In genomic region chr16:81748476-81749198, GRCh38 we compare ENCODE assay signal across 2 cellular contexts.
TF ChIP-seq lines count a peak whose summit lies in the region.

No MANE protein-coding gene starts in this region.

TF ChIP-seq in A549, 52 proteins besides CTCF, POLR2A, EP300 and RAD21 (continued from another document):
- TF ChIP-seq, protein P1, sequence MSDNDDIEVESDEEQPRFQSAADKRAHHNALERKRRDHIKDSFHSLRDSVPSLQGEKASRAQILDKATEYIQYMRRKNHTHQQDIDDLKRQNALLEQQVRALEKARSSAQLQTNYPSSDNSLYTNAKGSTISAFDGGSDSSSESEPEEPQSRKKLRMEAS (IDR thresholded peaks at IDR 0.05), result no peak
- TF ChIP-seq BHLHE40 (IDR thresholded peaks at IDR 0.05; ENCODE audit: low read depth, low read length) (no peak), RFX5 (IDR thresholded peaks at IDR 0.05) (no peak), GATA3 (IDR thresholded peaks at IDR 0.05; ENCODE audit: borderline replicate concordance) (no peak), CBX2 (IDR thresholded peaks at IDR 0.05; ENCODE audit: borderline replicate concordance, low read depth) (no peak), NR3C1 (IDR thresholded peaks at IDR 0.05) (no peak), USF2 (IDR thresholded peaks at IDR 0.05) (no peak), JUN (IDR thresholded peaks at IDR 0.05) (no peak)

TF ChIP-seq in GM12878, 131 proteins besides CTCF, POLR2A, EP300 and RAD21 (continued from another document):
- TF ChIP-seq, protein P2, sequence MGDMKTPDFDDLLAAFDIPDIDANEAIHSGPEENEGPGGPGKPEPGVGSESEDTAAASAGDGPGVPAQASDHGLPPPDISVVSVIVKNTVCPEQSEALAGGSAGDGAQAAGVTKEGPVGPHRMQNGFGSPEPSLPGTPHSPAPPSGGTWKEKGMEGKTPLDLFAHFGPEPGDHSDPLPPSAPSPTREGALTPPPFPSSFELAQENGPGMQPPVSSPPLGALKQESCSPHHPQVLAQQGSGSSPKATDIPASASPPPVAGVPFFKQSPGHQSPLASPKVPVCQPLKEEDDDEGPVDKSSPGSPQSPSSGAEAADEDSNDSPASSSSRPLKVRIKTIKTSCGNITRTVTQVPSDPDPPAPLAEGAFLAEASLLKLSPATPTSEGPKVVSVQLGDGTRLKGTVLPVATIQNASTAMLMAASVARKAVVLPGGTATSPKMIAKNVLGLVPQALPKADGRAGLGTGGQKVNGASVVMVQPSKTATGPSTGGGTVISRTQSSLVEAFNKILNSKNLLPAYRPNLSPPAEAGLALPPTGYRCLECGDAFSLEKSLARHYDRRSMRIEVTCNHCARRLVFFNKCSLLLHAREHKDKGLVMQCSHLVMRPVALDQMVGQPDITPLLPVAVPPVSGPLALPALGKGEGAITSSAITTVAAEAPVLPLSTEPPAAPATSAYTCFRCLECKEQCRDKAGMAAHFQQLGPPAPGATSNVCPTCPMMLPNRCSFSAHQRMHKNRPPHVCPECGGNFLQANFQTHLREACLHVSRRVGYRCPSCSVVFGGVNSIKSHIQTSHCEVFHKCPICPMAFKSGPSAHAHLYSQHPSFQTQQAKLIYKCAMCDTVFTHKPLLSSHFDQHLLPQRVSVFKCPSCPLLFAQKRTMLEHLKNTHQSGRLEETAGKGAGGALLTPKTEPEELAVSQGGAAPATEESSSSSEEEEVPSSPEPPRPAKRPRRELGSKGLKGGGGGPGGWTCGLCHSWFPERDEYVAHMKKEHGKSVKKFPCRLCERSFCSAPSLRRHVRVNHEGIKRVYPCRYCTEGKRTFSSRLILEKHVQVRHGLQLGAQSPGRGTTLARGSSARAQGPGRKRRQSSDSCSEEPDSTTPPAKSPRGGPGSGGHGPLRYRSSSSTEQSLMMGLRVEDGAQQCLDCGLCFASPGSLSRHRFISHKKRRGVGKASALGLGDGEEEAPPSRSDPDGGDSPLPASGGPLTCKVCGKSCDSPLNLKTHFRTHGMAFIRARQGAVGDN (IDR thresholded peaks at IDR 0.05), result no peak
- TF ChIP-seq TCF7 (IDR thresholded peaks at IDR 0.05; ENCODE audit: borderline replicate concordance), result peak; percentile 66; the same call in 1 of the 2 replicates
- TF ChIP-seq CEBPB (IDR thresholded peaks at IDR 0.05; ENCODE audit: borderline replicate concordance in 1 of 2, low read depth in 2 of 2, low read length in 2 of 2), result no peak
- no peak for TF ChIP-seq ZZZ3 (IDR thresholded peaks at IDR 0.05; ENCODE audit: control insufficient read depth, insufficient read length, low read depth)
- peak; percentile 13; the same call in 1 of the 2 replicates for TF ChIP-seq SMC3 (IDR thresholded peaks at IDR 0.05; ENCODE audit: borderline replicate concordance, low read length)
- TF ChIP-seq IRF4 (IDR thresholded peaks at IDR 0.05; ENCODE audit: low read depth, low read length), result no peak
- 0 out of 2 replicates have a peak, but pooled peaks have one; percentile 23 for TF ChIP-seq GATAD2B (conservative IDR thresholded peaks at IDR 0.05; ENCODE audit: low read depth)
- TF ChIP-seq ETV6 (conservative IDR thresholded peaks at IDR 0.05 in 1 of 2, IDR thresholded peaks at IDR 0.05 in 1 of 2; ENCODE audit: borderline replicate concordance in 1 of 2, low read depth in 1 of 2), result 0 out of 4 replicates have a peak, but pooled peaks of 1 of the 2 experiments have one; percentile 22
- TF ChIP-seq SMAD1 (IDR thresholded peaks at IDR 0.05; ENCODE audit: low read depth, partially characterized antibody), result no peak
- no peak for TF ChIP-seq ESRRA (IDR thresholded peaks at IDR 0.05; ENCODE audit: low read length)
- TF ChIP-seq, protein P3, sequence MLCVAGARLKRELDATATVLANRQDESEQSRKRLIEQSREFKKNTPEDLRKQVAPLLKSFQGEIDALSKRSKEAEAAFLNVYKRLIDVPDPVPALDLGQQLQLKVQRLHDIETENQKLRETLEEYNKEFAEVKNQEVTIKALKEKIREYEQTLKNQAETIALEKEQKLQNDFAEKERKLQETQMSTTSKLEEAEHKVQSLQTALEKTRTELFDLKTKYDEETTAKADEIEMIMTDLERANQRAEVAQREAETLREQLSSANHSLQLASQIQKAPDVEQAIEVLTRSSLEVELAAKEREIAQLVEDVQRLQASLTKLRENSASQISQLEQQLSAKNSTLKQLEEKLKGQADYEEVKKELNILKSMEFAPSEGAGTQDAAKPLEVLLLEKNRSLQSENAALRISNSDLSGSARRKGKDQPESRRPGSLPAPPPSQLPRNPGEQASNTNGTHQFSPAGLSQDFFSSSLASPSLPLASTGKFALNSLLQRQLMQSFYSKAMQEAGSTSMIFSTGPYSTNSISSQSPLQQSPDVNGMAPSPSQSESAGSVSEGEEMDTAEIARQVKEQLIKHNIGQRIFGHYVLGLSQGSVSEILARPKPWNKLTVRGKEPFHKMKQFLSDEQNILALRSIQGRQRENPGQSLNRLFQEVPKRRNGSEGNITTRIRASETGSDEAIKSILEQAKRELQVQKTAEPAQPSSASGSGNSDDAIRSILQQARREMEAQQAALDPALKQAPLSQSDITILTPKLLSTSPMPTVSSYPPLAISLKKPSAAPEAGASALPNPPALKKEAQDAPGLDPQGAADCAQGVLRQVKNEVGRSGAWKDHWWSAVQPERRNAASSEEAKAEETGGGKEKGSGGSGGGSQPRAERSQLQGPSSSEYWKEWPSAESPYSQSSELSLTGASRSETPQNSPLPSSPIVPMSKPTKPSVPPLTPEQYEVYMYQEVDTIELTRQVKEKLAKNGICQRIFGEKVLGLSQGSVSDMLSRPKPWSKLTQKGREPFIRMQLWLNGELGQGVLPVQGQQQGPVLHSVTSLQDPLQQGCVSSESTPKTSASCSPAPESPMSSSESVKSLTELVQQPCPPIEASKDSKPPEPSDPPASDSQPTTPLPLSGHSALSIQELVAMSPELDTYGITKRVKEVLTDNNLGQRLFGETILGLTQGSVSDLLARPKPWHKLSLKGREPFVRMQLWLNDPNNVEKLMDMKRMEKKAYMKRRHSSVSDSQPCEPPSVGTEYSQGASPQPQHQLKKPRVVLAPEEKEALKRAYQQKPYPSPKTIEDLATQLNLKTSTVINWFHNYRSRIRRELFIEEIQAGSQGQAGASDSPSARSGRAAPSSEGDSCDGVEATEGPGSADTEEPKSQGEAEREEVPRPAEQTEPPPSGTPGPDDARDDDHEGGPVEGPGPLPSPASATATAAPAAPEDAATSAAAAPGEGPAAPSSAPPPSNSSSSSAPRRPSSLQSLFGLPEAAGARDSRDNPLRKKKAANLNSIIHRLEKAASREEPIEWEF (IDR thresholded peaks at IDR 0.05; ENCODE audit: insufficient replicate concordance, low read depth, low read length), result no peak
- no peak for TF ChIP-seq MEF2A (IDR thresholded peaks at IDR 0.05; ENCODE audit: insufficient read depth, low read depth, low read length)
- no peak for TF ChIP-seq STAT1 (conservative IDR thresholded peaks at IDR 0.05)
- TF ChIP-seq MXI1 (IDR thresholded peaks at IDR 0.05; ENCODE audit: low read depth, low read length), result no peak
- TF ChIP-seq, protein P4, sequence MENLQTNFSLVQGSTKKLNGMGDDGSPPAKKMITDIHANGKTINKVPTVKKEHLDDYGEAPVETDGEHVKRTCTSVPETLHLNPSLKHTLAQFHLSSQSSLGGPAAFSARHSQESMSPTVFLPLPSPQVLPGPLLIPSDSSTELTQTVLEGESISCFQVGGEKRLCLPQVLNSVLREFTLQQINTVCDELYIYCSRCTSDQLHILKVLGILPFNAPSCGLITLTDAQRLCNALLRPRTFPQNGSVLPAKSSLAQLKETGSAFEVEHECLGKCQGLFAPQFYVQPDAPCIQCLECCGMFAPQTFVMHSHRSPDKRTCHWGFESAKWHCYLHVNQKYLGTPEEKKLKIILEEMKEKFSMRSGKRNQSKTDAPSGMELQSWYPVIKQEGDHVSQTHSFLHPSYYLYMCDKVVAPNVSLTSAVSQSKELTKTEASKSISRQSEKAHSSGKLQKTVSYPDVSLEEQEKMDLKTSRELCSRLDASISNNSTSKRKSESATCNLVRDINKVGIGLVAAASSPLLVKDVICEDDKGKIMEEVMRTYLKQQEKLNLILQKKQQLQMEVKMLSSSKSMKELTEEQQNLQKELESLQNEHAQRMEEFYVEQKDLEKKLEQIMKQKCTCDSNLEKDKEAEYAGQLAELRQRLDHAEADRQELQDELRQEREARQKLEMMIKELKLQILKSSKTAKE (IDR thresholded peaks at IDR 0.05; ENCODE audit: low read depth, poor library complexity, severe bottlenecking), result peak; percentile 32
- peak; percentile 34; the same call in 1 of the 2 replicates for TF ChIP-seq DPF2 (IDR thresholded peaks at IDR 0.05)
- no peak for TF ChIP-seq MYC (IDR thresholded peaks at IDR 0.05; ENCODE audit: insufficient read depth, insufficient read length, insufficient replicate concordance, low read length, severe bottlenecking)
- TF ChIP-seq ASH2L (IDR thresholded peaks at IDR 0.05; ENCODE audit: borderline replicate concordance, low read depth), result no peak
- TF ChIP-seq, protein P5, sequence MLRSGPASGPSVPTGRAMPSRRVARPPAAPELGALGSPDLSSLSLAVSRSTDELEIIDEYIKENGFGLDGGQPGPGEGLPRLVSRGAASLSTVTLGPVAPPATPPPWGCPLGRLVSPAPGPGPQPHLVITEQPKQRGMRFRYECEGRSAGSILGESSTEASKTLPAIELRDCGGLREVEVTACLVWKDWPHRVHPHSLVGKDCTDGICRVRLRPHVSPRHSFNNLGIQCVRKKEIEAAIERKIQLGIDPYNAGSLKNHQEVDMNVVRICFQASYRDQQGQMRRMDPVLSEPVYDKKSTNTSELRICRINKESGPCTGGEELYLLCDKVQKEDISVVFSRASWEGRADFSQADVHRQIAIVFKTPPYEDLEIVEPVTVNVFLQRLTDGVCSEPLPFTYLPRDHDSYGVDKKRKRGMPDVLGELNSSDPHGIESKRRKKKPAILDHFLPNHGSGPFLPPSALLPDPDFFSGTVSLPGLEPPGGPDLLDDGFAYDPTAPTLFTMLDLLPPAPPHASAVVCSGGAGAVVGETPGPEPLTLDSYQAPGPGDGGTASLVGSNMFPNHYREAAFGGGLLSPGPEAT (IDR thresholded peaks at IDR 0.05; ENCODE audit: low read depth), result 0 out of 2 replicates have a peak, but pooled peaks have one; percentile 33
- TF ChIP-seq NR2C2 (IDR thresholded peaks at IDR 0.05; ENCODE audit: borderline replicate concordance, control insufficient read depth, insufficient read length, low read depth), result no peak
- TF ChIP-seq, protein P6, sequence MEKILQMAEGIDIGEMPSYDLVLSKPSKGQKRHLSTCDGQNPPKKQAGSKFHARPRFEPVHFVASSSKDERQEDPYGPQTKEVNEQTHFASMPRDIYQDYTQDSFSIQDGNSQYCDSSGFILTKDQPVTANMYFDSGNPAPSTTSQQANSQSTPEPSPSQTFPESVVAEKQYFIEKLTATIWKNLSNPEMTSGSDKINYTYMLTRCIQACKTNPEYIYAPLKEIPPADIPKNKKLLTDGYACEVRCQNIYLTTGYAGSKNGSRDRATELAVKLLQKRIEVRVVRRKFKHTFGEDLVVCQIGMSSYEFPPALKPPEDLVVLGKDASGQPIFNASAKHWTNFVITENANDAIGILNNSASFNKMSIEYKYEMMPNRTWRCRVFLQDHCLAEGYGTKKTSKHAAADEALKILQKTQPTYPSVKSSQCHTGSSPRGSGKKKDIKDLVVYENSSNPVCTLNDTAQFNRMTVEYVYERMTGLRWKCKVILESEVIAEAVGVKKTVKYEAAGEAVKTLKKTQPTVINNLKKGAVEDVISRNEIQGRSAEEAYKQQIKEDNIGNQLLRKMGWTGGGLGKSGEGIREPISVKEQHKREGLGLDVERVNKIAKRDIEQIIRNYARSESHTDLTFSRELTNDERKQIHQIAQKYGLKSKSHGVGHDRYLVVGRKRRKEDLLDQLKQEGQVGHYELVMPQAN (conservative IDR thresholded peaks at IDR 0.05), result 0 out of 2 replicates have a peak, but pooled peaks have one; percentile 22
- TF ChIP-seq TARDBP (IDR thresholded peaks at IDR 0.05; ENCODE audit: borderline replicate concordance), result no peak
- TF ChIP-seq SMARCA5 (IDR thresholded peaks at IDR 0.05), result peak; percentile 75
- peak; percentile 57 for TF ChIP-seq IKZF1 (conservative IDR thresholded peaks at IDR 0.05)
- TF ChIP-seq EED (IDR thresholded peaks at IDR 0.05; ENCODE audit: low read depth), result peak; percentile 67; the same call in 1 of the 2 replicates
- TF ChIP-seq ZBED1 (IDR thresholded peaks at IDR 0.05; ENCODE audit: borderline replicate concordance), result no peak
- no peak for TF ChIP-seq BHLHE40 (IDR thresholded peaks at IDR 0.05; ENCODE audit: borderline replicate concordance in 1 of 2, low read depth in 2 of 2, low read length in 1 of 2)
- TF ChIP-seq PKNOX1 (IDR thresholded peaks at IDR 0.05), result peak; percentile 64
- TF ChIP-seq PAX8 (IDR thresholded peaks at IDR 0.05), result no peak
- TF ChIP-seq, protein P1 (IDR thresholded peaks at IDR 0.05; ENCODE audit: low read depth, low read length), result no peak
- TF ChIP-seq ZSCAN29 (IDR thresholded peaks at IDR 0.05), result no peak
- peak; percentile 51 to 59; a peak in 3 of 4 replicates for TF ChIP-seq IKZF2 (IDR thresholded peaks at IDR 0.05)
- TF ChIP-seq POLR2AphosphoS5 (IDR thresholded peaks at IDR 0.05; ENCODE audit: low read length), result no peak
- TF ChIP-seq JUNB (IDR thresholded peaks at IDR 0.05), result no peak
- peak; percentile 88 for TF ChIP-seq RUNX3 (IDR thresholded peaks at IDR 0.05; ENCODE audit: low read length)
- no peak for TF ChIP-seq SREBF1 (IDR thresholded peaks at IDR 0.05; ENCODE audit: low read length)
- 0 out of 2 replicates have a peak, but pooled peaks have one; percentile 63 for TF ChIP-seq NFIC (IDR thresholded peaks at IDR 0.05; ENCODE audit: low read depth, low read length)
- no peak for TF ChIP-seq SMAD5 (IDR thresholded peaks at IDR 0.05; ENCODE audit: low read depth)
- TF ChIP-seq ZNF217 (IDR thresholded peaks at IDR 0.05), result 0 out of 2 replicates have a peak, but pooled peaks have one; percentile 41
- TF ChIP-seq MLLT1 (IDR thresholded peaks at IDR 0.05), result no peak
- no peak for TF ChIP-seq BACH1 (IDR thresholded peaks at IDR 0.05; ENCODE audit: borderline replicate concordance)
- TF ChIP-seq RFX5 (IDR thresholded peaks at IDR 0.05; ENCODE audit: low read depth, low read length), result no peak
- 0 out of 2 replicates have a peak, but pooled peaks have one; percentile 55 for TF ChIP-seq TBL1XR1 (IDR thresholded peaks at IDR 0.05; ENCODE audit: low read depth, low read length)
